1 cellular context compared by ENCODE assay signal in genomic region chr11:45147871-45148270, GRCh38.
TF ChIP-seq lines count a peak whose summit lies in the region.

No MANE protein-coding gene starts in this region.

TF ChIP-seq in K562, 482 proteins besides CTCF, POLR2A, EP300 and RAD21 (continued from another document):
- no peak for TF ChIP-seq CLOCK (CRISPR knock-in tag; IDR thresholded peaks at IDR 0.05; ENCODE audit: borderline replicate concordance)
